In the genomic region with DNA sequence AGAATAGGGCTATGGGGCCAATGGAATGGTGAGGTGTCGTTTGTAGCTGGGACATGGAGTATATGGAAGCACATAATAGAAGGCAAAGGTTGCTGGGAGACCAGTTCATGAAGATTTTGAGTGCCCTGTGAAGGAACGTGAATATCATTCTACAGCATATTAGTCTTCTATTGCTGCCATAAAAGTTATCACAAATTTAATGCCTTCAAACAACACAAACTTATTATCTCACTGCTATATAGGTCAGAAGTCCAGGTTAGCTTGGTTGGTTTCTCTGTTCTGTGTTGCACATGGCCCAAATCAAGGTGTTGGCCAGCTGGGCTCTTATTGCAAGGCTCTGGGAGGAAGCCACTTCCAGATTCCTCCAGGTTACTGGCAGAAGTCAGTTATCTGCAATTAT, we compare ENCODE assay signal across 18 cellular contexts.
A peak's percentile ranks its signal among the peaks of the same experiment; 100 is the strongest.
DNase-seq lines count a peak whose midpoint lies in the region; ATAC-seq and TF ChIP-seq lines count a peak whose summit lies in the region.
"Had no signal": no experiment of that assay in that cellular context is flagged by ENCODE, and none has a peak within 500 bp of the region (broad histone marks: within the 10 kb centered on the region; RNA-seq: fewer than 3 reads in every experiment).

No MANE protein-coding gene starts in this region.

- intact Hi-C loops in heart right ventricle (cut with DNase I) = no loop called here

- H3K36me3 ChIP-seq in cardiac muscle cell = no peaks in the 10 kb centered on the region
- H3K36me3 ChIP-seq in heart right ventricle = no peaks in the 10 kb centered on the region
- no peaks in the 10 kb centered on the region for H3K36me3 ChIP-seq in parathyroid adenoma (ENCODE audit: control insufficient read depth, insufficient read depth, low read length)
- H3K36me3 ChIP-seq: BLaER1 treated with 17β-estradiol and CSF1 and Interleukin-3, amounts not matched to agents 10 nM and 100 nM had no signal

- H3K4me1 Mint-ChIP-seq in activated T-cell treated with anti-CD3 and anti-CD28 coated beads, Interleukin-2, amount 50 U/mL, for 72 hours (ENCODE audit: low read depth) = no peaks in the 10 kb centered on the region
- H3K4me1 Mint-ChIP-seq: B cell had no signal

- H3K79me2 ChIP-seq in parathyroid adenoma = no peaks in the 10 kb centered on the region

- ATAC-seq in heart right ventricle (no peak), GM21786 (IDR thresholded peaks at IDR 0.05; ENCODE audit: unreplicated experiment) (no peak)
- ATAC-seq in activated T-cell treated with anti-CD3 and anti-CD28 coated beads, Interleukin-2, amount 50 U/mL, for 72 hours (replicated peaks in 1 of 2) = no peak
- ATAC-seq: A549; CD8-positive, alpha-beta T cell; GM12878 had no signal

- TF ChIP-seq CTCF in cardiac muscle cell (IDR thresholded peaks at IDR 0.05; ENCODE audit: low read depth, low read length) = no peak
- no peak for TF ChIP-seq CTCF in heart right ventricle (IDR thresholded peaks at IDR 0.05)
- TF ChIP-seq CTCF in parathyroid adenoma (IDR thresholded peaks at IDR 0.05) = no peak

- H3K4me1 ChIP-seq in cardiac muscle cell (ENCODE audit: low read depth) (peaks cover 48% of the 10 kb centered on the region), heart right ventricle (peaks cover 3 to 34% (median 33%) of the 10 kb centered on the region in 9 donors), parathyroid adenoma (peaks cover 34% of the 10 kb centered on the region)
- H3K4me1 ChIP-seq: A549 had no signal

- no peak overlapping the region for H3K27ac Mint-ChIP-seq in activated T-cell treated with anti-CD3 and anti-CD28 coated beads, Interleukin-2, amount 50 U/mL, for 72 hours
- H3K27ac Mint-ChIP-seq: B cell; CD4-positive, alpha-beta T cell; CD8-positive, alpha-beta T cell had no signal

- H3K4me3 Mint-ChIP-seq in activated T-cell treated with anti-CD3 and anti-CD28 coated beads, Interleukin-2, amount 50 U/mL, for 72 hours = no peak overlapping the region
- H3K4me3 Mint-ChIP-seq: B cell; CD4-positive, alpha-beta T cell; CD8-positive, alpha-beta T cell had no signal

- WGBS in heart right ventricle, 2 donors = 90 to 96% methylated on average over 2 of the region's 2 CpGs

- H3K27ac ChIP-seq in cardiac muscle cell = peak overlapping the region; percentile 2
- H3K27ac ChIP-seq in heart right ventricle = no peak overlapping the region
- peak overlapping the region; percentile 67 for H3K27ac ChIP-seq in parathyroid adenoma
- H3K27ac ChIP-seq: 22Rv1; A549; BLaER1 treated with 17β-estradiol and CSF1 and Interleukin-3, amounts not matched to agents 10 nM and 100 nM; C4-2B had no signal

- no peaks in the 10 kb centered on the region for H3K36me3 Mint-ChIP-seq in activated T-cell treated with anti-CD3 and anti-CD28 coated beads, Interleukin-2, amount 50 U/mL, for 72 hours (ENCODE audit: insufficient read depth in 2 of 2)
- H3K36me3 Mint-ChIP-seq: CD8-positive, alpha-beta T cell had no signal

- peak overlapping the region; percentile 23 for H3K4me2 ChIP-seq in parathyroid adenoma (ENCODE audit: low read length)
- H3K4me2 ChIP-seq: A549; BLaER1 treated with 17β-estradiol and CSF1 and Interleukin-3, amounts not matched to agents 10 nM and 100 nM had no signal

- no peak overlapping the region for H3K4me3 ChIP-seq in cardiac muscle cell
- no peak overlapping the region for H3K4me3 ChIP-seq in heart right ventricle
- H3K4me3 ChIP-seq in parathyroid adenoma (ENCODE audit: low read depth, low read length) = no peak overlapping the region
- H3K4me3 ChIP-seq: A549; BLaER1 treated with 17β-estradiol and CSF1 and Interleukin-3, amounts not matched to agents 10 nM and 100 nM; GM12878 had no signal

- no peaks in the 10 kb centered on the region for H3K27me3 ChIP-seq in cardiac muscle cell
- H3K27me3 ChIP-seq in heart right ventricle = no peaks in the 10 kb centered on the region
- H3K27me3 ChIP-seq in parathyroid adenoma (ENCODE audit: control insufficient read depth, insufficient read depth, low read length) = no peaks in the 10 kb centered on the region
- H3K27me3 ChIP-seq: BLaER1 treated with 17β-estradiol and CSF1 and Interleukin-3, amounts not matched to agents 10 nM and 100 nM had no signal

- no peak overlapping the region for H2AFZ ChIP-seq in parathyroid adenoma

- H3K9ac ChIP-seq in parathyroid adenoma = no peak overlapping the region
- H3K9ac ChIP-seq: BLaER1 treated with 17β-estradiol and CSF1 and Interleukin-3, amounts not matched to agents 10 nM and 100 nM had no signal

- H3K9me3 ChIP-seq in cardiac muscle cell (ENCODE audit: low read depth) = no peaks in the 10 kb centered on the region
- H3K9me3 ChIP-seq in heart right ventricle = peaks cover 0 to 7% (median 0%) of the 10 kb centered on the region in 11 donors
- H3K9me3 ChIP-seq in parathyroid adenoma (ENCODE audit: control insufficient read depth, low read length) = no peaks in the 10 kb centered on the region
- H3K9me3 ChIP-seq: A549, Caco-2 had no signal

- peaks cover 6% of the 10 kb centered on the region for H3K27me3 Mint-ChIP-seq in activated T-cell treated with anti-CD3 and anti-CD28 coated beads, Interleukin-2, amount 50 U/mL, for 72 hours (ENCODE audit: low read depth)
- H3K27me3 Mint-ChIP-seq: B cell; CD4-positive, alpha-beta T cell had no signal

- DNase-seq in cardiac muscle cell (ENCODE audit: low read depth in 1 of 2, low spot score in 1 of 2) = no peak
- DNase-seq in heart right ventricle = no peak
- DNase-seq in activated T-cell treated with anti-CD3 and anti-CD28 coated beads, Interleukin-2, amount 50 U/mL, for 72 hours = no peak
- DNase-seq: AML-193; Caco-2; Calu3; CD4-positive, alpha-beta T cell; CD8-positive, alpha-beta T cell; DMS79 treated with DMSO at 0.1 percent for 48 hours; GDM1 had no signal

- H3K9me3 Mint-ChIP-seq in activated T-cell treated with anti-CD3 and anti-CD28 coated beads, Interleukin-2, amount 50 U/mL, for 72 hours = peaks cover 0 to 2% of the 10 kb centered on the region in 2 donors
- H3K9me3 Mint-ChIP-seq: CD4-positive, alpha-beta T cell had no signal

Comparison
In these comparisons a context has a peak if more than half of its experiments do, and no peak if none do; other contexts are left out.
1. H3K27ac ChIP-seq: peak in cardiac muscle cell (single experiment) and parathyroid adenoma (single experiment); none in heart right ventricle (0 of 10).